Comparison of ENCODE assay signal across 17 cellular contexts in genomic region chr9:99803694-99804093, GRCh38. TPM values are rescaled to one million over a fixed set of nuclear protein-coding genes. Genes with fewer than 3 reads are reported as not detected.
DNase-seq lines count a peak whose midpoint lies in the region; ATAC-seq, FAIRE-seq and TF ChIP-seq lines count a peak whose summit lies in the region.
"Had no signal": no experiment of that assay in that cellular context is flagged by ENCODE, and none has a peak within 500 bp of the region (broad histone marks: within the 10 kb centered on the region; RNA-seq: fewer than 3 reads in every experiment).

No MANE protein-coding gene starts in this region.

- no peaks in the 10 kb centered on the region for H3K36me3 Mint-ChIP-seq in stimulated activated effector memory CD8-positive, alpha-beta T cell treated with anti-CD3 and anti-CD28 coated beads, Interleukin-12 subunit alpha, Interleukin-12 subunit beta, amount 100 ng/mL, for 72 hours
- H3K36me3 Mint-ChIP-seq: CD4-positive, alpha-beta memory T cell had no signal

- H3K27ac ChIP-seq in GM23248 (no peak overlapping the region), upper lobe of right lung (no peak overlapping the region)
- H3K27ac ChIP-seq: A549, C4-2B had no signal

- H3K9me3 ChIP-seq in GM23248 (ENCODE audit: low read depth) (no peaks in the 10 kb centered on the region), upper lobe of right lung (no peaks in the 10 kb centered on the region)
- H3K9me3 ChIP-seq: A549, BE2C had no signal

- no peaks in the 10 kb centered on the region for H3K9me2 ChIP-seq in GM23248 (ENCODE audit: insufficient read depth)

- H3K4me3 ChIP-seq in GM23248 (no peak overlapping the region), epithelial cell of esophagus (ENCODE audit: low read length) (no peak overlapping the region), upper lobe of right lung (no peak overlapping the region)
- H3K4me3 ChIP-seq: A549, GM23338 had no signal

- H4K20me1 ChIP-seq in GM23248 (ENCODE audit: insufficient read depth) = no peaks in the 10 kb centered on the region

- H3K27me3 ChIP-seq in GM23248 (replicated peaks; ENCODE audit: insufficient read depth) (no peaks in the 10 kb centered on the region), upper lobe of right lung (no peaks in the 10 kb centered on the region)
- H3K27me3 ChIP-seq: BE2C had no signal

- H3K27ac Mint-ChIP-seq in stimulated activated effector memory CD8-positive, alpha-beta T cell treated with anti-CD3 and anti-CD28 coated beads, Interleukin-12 subunit alpha, Interleukin-12 subunit beta, amount 100 ng/mL, for 72 hours = no peak overlapping the region
- H3K27ac Mint-ChIP-seq: CD4-positive, alpha-beta memory T cell; GM23338 had no signal

- 98% methylated on average over 2 of the region's 2 CpGs for WGBS in GM23248 (ENCODE audit: low coverage in 1 of 2, low lambda C conversion rate in 2 of 2, missing lambda C conversion rate in 2 of 2), 2 experiments

- H3K9ac ChIP-seq in GM23248 = no peak overlapping the region

- no peak for TF ChIP-seq POLR2A in GM12891 (IDR thresholded peaks at IDR 0.05; ENCODE audit: low read depth, low read length)

- FAIRE-seq in GM12891 (lab: Jason Lieb, UNC) = peak; percentile 5
- FAIRE-seq: A549, D721Med had no signal

- H3K4me1 Mint-ChIP-seq in stimulated activated effector memory CD8-positive, alpha-beta T cell treated with anti-CD3 and anti-CD28 coated beads, Interleukin-12 subunit alpha, Interleukin-12 subunit beta, amount 100 ng/mL, for 72 hours = peaks cover 21% of the 10 kb centered on the region

- no peak for DNase-seq in GM12891 (ENCODE audit: insufficient read length, low spot score)
- peak; percentile 10 for DNase-seq in GM23248
- peak; percentile 24 for DNase-seq in epithelial cell of esophagus (ENCODE audit: low read depth)
- no peak for DNase-seq in stimulated activated effector memory CD8-positive, alpha-beta T cell treated with anti-CD3 and anti-CD28 coated beads, Interleukin-12 subunit alpha, Interleukin-12 subunit beta, amount 100 ng/mL, for 72 hours (ENCODE audit: low spot score in 2 of 2)
- DNase-seq in islet precursor cell = no peak
- no peak for DNase-seq in upper lobe of right lung
- no peak for DNase-seq in effector CD4-positive, alpha-beta T cell
- DNase-seq: BE2C; CD4-positive, alpha-beta memory T cell; DMS153; DMS79 treated with DMSO at 0.1 percent for 48 hours; GDM1; H9 had no signal

- H3K79me2 ChIP-seq in GM23248 (ENCODE audit: insufficient read depth) = no peaks in the 10 kb centered on the region

- H3K4me2 ChIP-seq in GM23248 (ENCODE audit: unreplicated experiment) = no peak overlapping the region
- H3K4me2 ChIP-seq: A549, GM23338 had no signal

- in situ Hi-C loops in GM23248 (cut with MboI) = loop anchor here (10.0 kb wide), 1 partner anchor 529 kb away; no protein-coding TSS in a partner anchor

- H3K36me3 ChIP-seq in GM23248 (ENCODE audit: low read depth) (no peaks in the 10 kb centered on the region), upper lobe of right lung (no peaks in the 10 kb centered on the region)
- H3K36me3 ChIP-seq: BE2C had no signal

- H2AFZ ChIP-seq in GM23248 = no peak overlapping the region
- H2AFZ ChIP-seq: GM23338 had no signal

- intact Hi-C loops in upper lobe of right lung (cut with DNase I) = no loop called here

- ATAC-seq in stimulated activated effector memory CD8-positive, alpha-beta T cell treated with anti-CD3 and anti-CD28 coated beads, Interleukin-12 subunit alpha, Interleukin-12 subunit beta, amount 100 ng/mL, for 72 hours = peak; percentile 42
- ATAC-seq in upper lobe of right lung = no peak
- ATAC-seq: A549, GM23338 had no signal

- no peaks in the 10 kb centered on the region for H3K9me3 Mint-ChIP-seq in stimulated activated effector memory CD8-positive, alpha-beta T cell treated with anti-CD3 and anti-CD28 coated beads, Interleukin-12 subunit alpha, Interleukin-12 subunit beta, amount 100 ng/mL, for 72 hours
- H3K9me3 Mint-ChIP-seq: CD4-positive, alpha-beta memory T cell; GM23338; H9 had no signal

- no peaks in the 10 kb centered on the region for H3F3A ChIP-seq in GM23248 (ENCODE audit: insufficient read depth)

- TF ChIP-seq CTCF in epithelial cell of esophagus (IDR thresholded peaks at IDR 0.05; ENCODE audit: insufficient read depth, low read depth, low read length, missing control alignments) (no peak), upper lobe of right lung (IDR thresholded peaks at IDR 0.05) (no peak)

- H3K4me1 ChIP-seq in GM23248 (ENCODE audit: insufficient read depth) (0 out of 2 replicates have a peak, but pooled peaks cover 7% of the 10 kb centered on the region), upper lobe of right lung (peaks cover 8% of the 10 kb centered on the region)
- H3K4me1 ChIP-seq: A549, BE2C had no signal

- H3K4me3 Mint-ChIP-seq in stimulated activated effector memory CD8-positive, alpha-beta T cell treated with anti-CD3 and anti-CD28 coated beads, Interleukin-12 subunit alpha, Interleukin-12 subunit beta, amount 100 ng/mL, for 72 hours = no peak overlapping the region
- H3K4me3 Mint-ChIP-seq: CD4-positive, alpha-beta memory T cell; GM23338; H9 had no signal

TF ChIP-seq in GM12891, 5 proteins besides CTCF, POLR2A, EP300 and RAD21:
- no peak for TF ChIP-seq POLR2AphosphoS5 (IDR thresholded peaks at IDR 0.05; ENCODE audit: low read depth, low read length)
- no peak for TF ChIP-seq POU2F2 (IDR thresholded peaks at IDR 0.05; ENCODE audit: low read depth, low read length)
- TF ChIP-seq SPI1 (IDR thresholded peaks at IDR 0.05; ENCODE audit: low read depth, low read length) = no peak
- no peak for TF ChIP-seq TAF1 (IDR thresholded peaks at IDR 0.05; ENCODE audit: low read depth, low read length)
- no peak for TF ChIP-seq PAX5 (IDR thresholded peaks at IDR 0.05; ENCODE audit: insufficient read depth, low read length, severe bottlenecking)
TF ChIP-seq in GM12891: peak in this region for 0.

RNA-seq across cellular contexts. Expression of gene NR4A3, which starts 18.0 kb away (rescaled TPM):
- polyA plus RNA-seq in GM12891 (2012; ENCODE audit: low read depth, missing spikeins) = 3.3 TPM
- 1.4 and 1.8 TPM in 2 replicates for total RNA-seq in GM23248 (2014; rRNA removed; shearing (Covaris generic))
- polyA plus RNA-seq in GM23248 (2016; fragmentation: Nextera tagmentation; extraction: Ambion mirVana) = 0.56 and 1.0 TPM in 2 replicates
- total RNA-seq in upper lobe of right lung = 3.8 TPM

Comparison
In these comparisons a context has a peak if more than half of its experiments do, and no peak if none do; other contexts are left out.
1. DNase-seq: peak in GM23248 (single experiment) and epithelial cell of esophagus (single experiment); none in GM12891 (single experiment), stimulated activated effector memory CD8-positive, alpha-beta T cell treated with anti-CD3 and anti-CD28 coated beads, Interleukin-12 subunit alpha, Interleukin-12 subunit beta, amount 100 ng/mL, for 72 hours (0 of 2), islet precursor cell (single experiment), upper lobe of right lung (single experiment) and effector CD4-positive, alpha-beta T cell (single experiment).